30 cellular contexts compared by ENCODE assay signal in the genomic region with DNA sequence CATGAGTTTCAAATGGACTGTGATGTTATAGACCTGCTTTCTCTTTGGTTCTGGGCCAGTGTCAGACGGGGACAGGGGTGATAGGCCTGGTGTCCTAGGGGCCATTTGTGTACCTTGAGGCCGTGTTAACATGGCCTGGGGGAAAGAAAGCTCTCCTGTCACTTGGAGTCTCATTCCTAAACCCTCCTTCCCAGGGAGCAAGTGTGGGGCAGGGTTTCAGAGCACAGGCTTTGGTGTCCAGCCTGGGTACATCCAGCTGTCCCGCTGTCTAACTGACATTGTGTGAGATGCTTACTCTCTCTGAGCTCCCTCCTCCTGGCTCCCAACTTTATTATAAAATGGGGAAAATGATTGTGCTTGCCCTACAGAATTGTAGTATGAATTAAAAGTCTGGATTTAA. TPM values are rescaled to one million over a fixed set of nuclear protein-coding genes. Genes with fewer than 3 reads are reported as not detected.
DNase-seq lines count a peak whose midpoint lies in the region; ATAC-seq and TF ChIP-seq lines count a peak whose summit lies in the region.
"Had no signal": no experiment of that assay in that cellular context is flagged by ENCODE, and none has a peak within 500 bp of the region (broad histone marks: within the 10 kb centered on the region; RNA-seq: fewer than 3 reads in every experiment).

No MANE protein-coding gene starts in this region.

- H3K4me3 ChIP-seq in heart right ventricle (no peak overlapping the region), gastroesophageal sphincter (no peak overlapping the region), upper lobe of right lung (no peak overlapping the region), PC-3 (ENCODE audit: low read length) (no peak overlapping the region)
- H3K4me3 ChIP-seq: breast epithelium, HAP-1, PC-9, prostate gland, upper lobe of left lung had no signal

- no peaks in the 10 kb centered on the region for H3K9me2 ChIP-seq in PC-3 (replicated peaks; ENCODE audit: low read length)

- no peaks in the 10 kb centered on the region for H3K79me2 ChIP-seq in PC-3 (ENCODE audit: low read length)

- H2AFZ ChIP-seq in PC-3 (ENCODE audit: low read length), result no peak overlapping the region
- H2AFZ ChIP-seq: PC-9 had no signal

- CTCF ChIA-PET in PC-3 (lab: Charles Lee), result no interaction called here
- CTCF ChIA-PET in RWPE1 (lab: Yijun Ruan, JAX), result no interaction called here

- DNase-seq in heart right ventricle (no peak), cardiac septum (ENCODE audit: low spot score) (no peak), sciatic nerve (ENCODE audit: low spot score) (no peak), upper lobe of right lung (no peak), putamen (ENCODE audit: low spot score) (no peak), PC-3 (no peak), RWPE1 (ENCODE audit: low spot score) (no peak)
- DNase-seq: 8988T; activated CD4-positive, alpha-beta memory T cell treated with anti-CD3 and anti-CD28 coated beads, Interleukin-2, amount 10 ng/mL, durations not matched to agents 7 days and 5 days; activated naive CD4-positive, alpha-beta T cell treated with anti-CD3 and anti-CD28 coated beads, Interleukin-2, amount 50 U/mL, for 16 hours; amniotic stem cell; COR-L47; glutamatergic neuron; KBM-7; naive thymus-derived CD4-positive, alpha-beta T cell; NCI-H1105; NCI-H2029; NCI-H526 treated with DMSO at 0.1 percent for 48 hours; PC-9; SHP77 treated with DMSO at 0.1 percent for 48 hours; stimulated activated CD4-positive, alpha-beta T cell treated with anti-CD3 and anti-CD28 coated beads, Interleukin-2, amount 100 ng/mL, for 24 hours; upper lobe of left lung had no signal

- no peak overlapping the region for H3K4me2 ChIP-seq in PC-3 (ENCODE audit: low read length)
- H3K4me2 ChIP-seq: PC-9 had no signal

- H3K4me1 ChIP-seq in heart right ventricle (peaks cover 3 to 23% (median 18%) of the 10 kb centered on the region in 9 donors), gastroesophageal sphincter (peaks cover 5 to 46% (median 25%) of the 10 kb centered on the region in 3 donors), upper lobe of right lung (no peaks in the 10 kb centered on the region), PC-3 (ENCODE audit: insufficient read depth, low read length) (no peaks in the 10 kb centered on the region)
- H3K4me1 ChIP-seq: breast epithelium, HAP-1, prostate gland, upper lobe of left lung had no signal

- TF ChIP-seq EP300 in gastroesophageal sphincter (IDR thresholded peaks at IDR 0.05), result no peak

- peak overlapping the region in 6 of 10 donors; percentile 48 to 69 (median 54) for H3K27ac ChIP-seq in heart right ventricle
- peak overlapping the region; percentile 12 to 75 (median 68) for H3K27ac ChIP-seq in gastroesophageal sphincter
- peak overlapping the region; percentile 3 for H3K27ac ChIP-seq in upper lobe of right lung
- no peak overlapping the region for H3K27ac ChIP-seq in PC-3 (ENCODE audit: low read length)
- no peak overlapping the region for H3K27ac ChIP-seq in RWPE1
- H3K27ac ChIP-seq: C4-2B, PC-9, prostate gland, upper lobe of left lung had no signal

- no TSS peak for BruUV-seq in PC-3 (replicated peaks; lab: Mats Ljungman, UMichigan)

- H3K27me3 ChIP-seq in heart right ventricle, result no peaks in the 10 kb centered on the region
- no peaks in the 10 kb centered on the region for H3K27me3 ChIP-seq in gastroesophageal sphincter
- no peaks in the 10 kb centered on the region for H3K27me3 ChIP-seq in upper lobe of right lung
- no peaks in the 10 kb centered on the region for H3K27me3 ChIP-seq in PC-3 (ENCODE audit: low read length)
- H3K27me3 ChIP-seq: breast epithelium, upper lobe of left lung had no signal

- ATAC-seq in heart right ventricle (peak in 1 of 8 donors; percentile 7), gastroesophageal sphincter (no peak), sciatic nerve (peak; percentile 7), upper lobe of right lung (no peak), PC-3 (no peak)
- ATAC-seq: left lobe of liver; naive thymus-derived CD4-positive, alpha-beta T cell had no signal

- 75 to 76% methylated on average over 3 of the region's 3 CpGs for WGBS in heart right ventricle, 2 donors
- 65 to 86% methylated on average over 1 to 3 of the region's 3 CpGs for WGBS in gastroesophageal sphincter (ENCODE audit: low coverage in 1 of 2), 2 donors

- H3F3A ChIP-seq in PC-3 (ENCODE audit: low read length, unreplicated experiment), result no peaks in the 10 kb centered on the region

- no peak for TF ChIP-seq POLR2A in gastroesophageal sphincter (IDR thresholded peaks at IDR 0.05)

- no peaks in the 10 kb centered on the region for H4K20me1 ChIP-seq in PC-3 (ENCODE audit: low read length)

- H3K9me3 ChIP-seq in heart right ventricle (no peaks in the 10 kb centered on the region), gastroesophageal sphincter (no peaks in the 10 kb centered on the region), upper lobe of right lung (no peaks in the 10 kb centered on the region), PC-3 (ENCODE audit: low read length) (no peaks in the 10 kb centered on the region)
- H3K9me3 ChIP-seq: breast epithelium, HAP-1, prostate gland, upper lobe of left lung had no signal

- TF ChIP-seq CTCF in heart right ventricle (IDR thresholded peaks at IDR 0.05) (no peak), gastroesophageal sphincter (IDR thresholded peaks at IDR 0.05) (no peak), upper lobe of right lung (IDR thresholded peaks at IDR 0.05) (no peak), PC-3 (conservative IDR thresholded peaks at IDR 0.05; ENCODE audit: low read depth, low read length) (no peak), RWPE1 (conservative IDR thresholded peaks at IDR 0.05; ENCODE audit: low read depth) (no peak)

- intact Hi-C loops in heart right ventricle (cut with DNase I) (loop anchor here in 3 of 10 donors (5.0 to 10.0 kb wide), 3 partner anchors 104 to 114 kb away; a partner anchor contains a TSS), cardiac septum (cut with DNase I) (no loop called here), sciatic nerve (cut with DNase I) (no loop called here), upper lobe of right lung (cut with DNase I) (no loop called here), PC-3 (cut with micrococcal nuclease) (no loop called here)

- H3K9ac ChIP-seq in PC-3 (ENCODE audit: low read length), result no peak overlapping the region

- POLR2A ChIA-PET in PC-3 (lab: Charles Lee; ENCODE audit: unreplicated experiment) (no interaction called here), RWPE1 (lab: Yijun Ruan, JAX; ENCODE audit: low non-redundant PET) (no interaction called here)

- H3K36me3 ChIP-seq in heart right ventricle (peaks cover 0 to 38% (median 13%) of the 10 kb centered on the region in 9 donors), gastroesophageal sphincter (peaks cover 0 to 20% of the 10 kb centered on the region in 2 donors), upper lobe of right lung (peaks cover 23% of the 10 kb centered on the region), PC-3 (ENCODE audit: low read depth, low read length) (no peaks in the 10 kb centered on the region)
- H3K36me3 ChIP-seq: breast epithelium, prostate gland had no signal

RNA-seq across cellular contexts. Expression of a gene that starts 32.6 kb away (rescaled TPM):
- under 1 TPM in 1 of 10 donors, not detected in 9; 0.30 TPM for total RNA-seq in heart right ventricle
- under 1 TPM in 1 of 2 donors, not detected in 1; 0.12 TPM for polyA plus RNA-seq in heart right ventricle
- total RNA-seq in cardiac septum, result not detected
- under 1 TPM in 3 of 4 donors, not detected in 1; 0.08 to 0.37 (median 0.13) TPM for total RNA-seq in gastroesophageal sphincter
- not detected for total RNA-seq in sciatic nerve
- not detected for total RNA-seq in upper lobe of right lung
- 0.07 TPM in 1 of 2 replicates, not detected in the other for total RNA-seq in PC-3 (2014; rRNA removed)
- total RNA-seq: activated CD4-positive, alpha-beta memory T cell treated with anti-CD3 and anti-CD28 coated beads, Interleukin-2, amount 10 ng/mL, durations not matched to agents 7 days and 5 days; breast epithelium; left lobe of liver; MCF 10A; mesenteric fat pad; naive thymus-derived CD4-positive, alpha-beta T cell; PC-9; upper lobe of left lung had no signal
- polyA plus RNA-seq: naive thymus-derived CD4-positive, alpha-beta T cell had no signal

Comparison
In these comparisons a context has a peak if more than half of its experiments do, and no peak if none do; other contexts are left out.
1. H3K27ac ChIP-seq: peak in heart right ventricle (6 of 10), gastroesophageal sphincter (4 of 4) and upper lobe of right lung (single experiment); none in PC-3 (single experiment) and RWPE1 (single experiment).